30 cellular contexts compared by ENCODE assay signal in genomic region chr10:34260904-34261303, GRCh38.
"Had no signal": no experiment of that assay in that cellular context is flagged by ENCODE, and none has a peak within 500 bp of the region (broad histone marks: within the 10 kb centered on the region; RNA-seq: fewer than 3 reads in every experiment).

No MANE protein-coding gene starts in this region.

- H3K27me3 Mint-ChIP-seq: activated CD4-positive, alpha-beta T cell treated with anti-CD3 and anti-CD28 coated beads, Interleukin-2, amount 10 ng/mL, durations not matched to agents 24 days and 14 days; activated CD8-positive, alpha-beta memory T cell treated with anti-CD3 and anti-CD28 coated beads, Interleukin-2, amount 10 ng/mL, durations not matched to agents 7 days and 5 days; activated naive CD4-positive, alpha-beta T cell treated with anti-CD3 and anti-CD28 coated beads, Interleukin-2, amount 50 U/mL, for 24 hours; activated naive CD8-positive, alpha-beta T cell treated with anti-CD3 and anti-CD28 coated beads for 36 hours; activated naive CD8-positive, alpha-beta T cell treated with anti-CD3 and anti-CD28 coated beads, Interleukin-2, amount 50 U/mL, for 24 hours; effector memory CD8-positive, alpha-beta T cell had no signal

- H3K9me3 Mint-ChIP-seq: activated CD4-positive, alpha-beta memory T cell treated with anti-CD3 and anti-CD28 coated beads for 36 hours; activated CD4-positive, alpha-beta T cell treated with anti-CD3 and anti-CD28 coated beads, Interleukin-2, amount 10 ng/mL, durations not matched to agents 24 days and 14 days; activated naive CD4-positive, alpha-beta T cell treated with anti-CD3 and anti-CD28 coated beads for 36 hours; activated naive CD4-positive, alpha-beta T cell treated with anti-CD3 and anti-CD28 coated beads, Interleukin-2, amount 50 U/mL, for 24 hours; activated naive CD8-positive, alpha-beta T cell treated with anti-CD3 and anti-CD28 coated beads for 36 hours; activated naive CD8-positive, alpha-beta T cell treated with anti-CD3 and anti-CD28 coated beads, Interleukin-2, amount 50 U/mL, for 24 hours; activated T-helper 2 cell treated with anti-CD3 and anti-CD28 coated beads, Interferon-gamma antibody, Interleukin-2, Interleukin-4, amounts not matched to agents 10 μg/mL and 5 μg/mL and 100 μg/mL, durations not matched to agents 14 hours and 24 hours and 36 hours had no signal

- H3K4me1 Mint-ChIP-seq: activated CD4-positive, alpha-beta T cell treated with anti-CD3 and anti-CD28 coated beads for 36 hours; activated CD4-positive, alpha-beta T cell treated with anti-CD3 and anti-CD28 coated beads, Interleukin-2, amount 10 ng/mL, durations not matched to agents 24 days and 14 days; activated CD8-positive, alpha-beta memory T cell treated with anti-CD3 and anti-CD28 coated beads, Interleukin-2, amount 10 ng/mL, durations not matched to agents 7 days and 5 days; activated naive CD4-positive, alpha-beta T cell treated with anti-CD3 and anti-CD28 coated beads, Interleukin-2, amount 50 U/mL, for 24 hours; activated naive CD8-positive, alpha-beta T cell treated with anti-CD3 and anti-CD28 coated beads for 36 hours; activated naive CD8-positive, alpha-beta T cell treated with anti-CD3 and anti-CD28 coated beads, Interleukin-2, amount 50 U/mL, for 24 hours had no signal

- ATAC-seq: activated CD4-positive, alpha-beta T cell treated with anti-CD3 and anti-CD28 coated beads for 36 hours; activated CD8-positive, alpha-beta memory T cell treated with anti-CD3 and anti-CD28 coated beads, Interleukin-2, amount 10 ng/mL, durations not matched to agents 7 days and 5 days; activated CD8-positive, alpha-beta T cell treated with anti-CD3 and anti-CD28 coated beads, Interleukin-2, amount 10 ng/mL, durations not matched to agents 7 days and 5 days; body of pancreas; effector memory CD8-positive, alpha-beta T cell; foreskin keratinocyte; gastrocnemius medialis; heart right ventricle had no signal

- DNase-seq: activated CD4-positive, alpha-beta memory T cell treated with anti-CD3 and anti-CD28 coated beads for 36 hours; activated CD4-positive, alpha-beta T cell treated with anti-CD3 and anti-CD28 coated beads for 36 hours; activated CD4-positive, alpha-beta T cell treated with anti-CD3 and anti-CD28 coated beads, Interleukin-2, amount 10 ng/mL, durations not matched to agents 24 days and 14 days; activated CD4-positive, CD25-positive, alpha-beta regulatory T cell; activated CD4-positive, CD25-positive, alpha-beta regulatory T cell treated with anti-CD3 and anti-CD28 coated beads, Interleukin-2, amount 50 U/mL, for 72 hours; activated CD8-positive, alpha-beta memory T cell treated with anti-CD3 and anti-CD28 coated beads, Interleukin-2, amount 10 ng/mL, durations not matched to agents 7 days and 5 days; activated CD8-positive, alpha-beta memory T cell treated with anti-CD3 and anti-CD28 coated beads, Interleukin-2, amount 50 U/mL, for 4 hours; activated CD8-positive, alpha-beta T cell treated with anti-CD3 and anti-CD28 coated beads, Interleukin-2, amount 10 ng/mL, durations not matched to agents 7 days and 5 days; activated effector memory CD4-positive, alpha-beta T cell treated with anti-CD3 and anti-CD28 coated beads, Interleukin-2, amount 50 U/mL, for 16 hours; activated naive CD4-positive, alpha-beta T cell treated with anti-CD3 and anti-CD28 coated beads for 36 hours; activated naive CD8-positive, alpha-beta T cell treated with anti-CD3 and anti-CD28 coated beads for 36 hours; activated naive CD8-positive, alpha-beta T cell treated with anti-CD3 and anti-CD28 coated beads, Interleukin-2, amount 50 U/mL, for 24 hours; activated T-cell treated with anti-CD3 and anti-CD28 coated beads, Interleukin-2, amount 50 U/mL, for 1 hour; activated T-cell treated with anti-CD3 and anti-CD28 coated beads, Interleukin-2, amount 50 U/mL, for 48 hours; adrenal gland; amygdala; aorta; body of pancreas; caudate nucleus; cortex of kidney; dermis blood vessel endothelial cell; effector CD4-positive, alpha-beta T cell; effector memory CD8-positive, alpha-beta T cell; erythroblast; foreskin keratinocyte; gastrocnemius medialis; heart right ventricle had no signal

- H3K4me3 Mint-ChIP-seq: activated CD4-positive, alpha-beta memory T cell treated with anti-CD3 and anti-CD28 coated beads for 36 hours; activated CD4-positive, alpha-beta T cell treated with anti-CD3 and anti-CD28 coated beads for 36 hours; activated CD4-positive, alpha-beta T cell treated with anti-CD3 and anti-CD28 coated beads, Interleukin-2, amount 10 ng/mL, durations not matched to agents 24 days and 14 days; activated CD8-positive, alpha-beta memory T cell treated with anti-CD3 and anti-CD28 coated beads, Interleukin-2, amount 10 ng/mL, durations not matched to agents 7 days and 5 days; activated CD8-positive, alpha-beta T cell treated with anti-CD3 and anti-CD28 coated beads, Interleukin-2, amount 10 ng/mL, durations not matched to agents 7 days and 5 days; activated naive CD4-positive, alpha-beta T cell treated with anti-CD3 and anti-CD28 coated beads for 36 hours; activated naive CD4-positive, alpha-beta T cell treated with anti-CD3 and anti-CD28 coated beads, Interleukin-2, amount 50 U/mL, for 24 hours; activated naive CD8-positive, alpha-beta T cell treated with anti-CD3 and anti-CD28 coated beads for 36 hours; activated naive CD8-positive, alpha-beta T cell treated with anti-CD3 and anti-CD28 coated beads, Interleukin-2, amount 50 U/mL, for 24 hours; activated T-helper 1 cell treated with anti-CD3 and anti-CD28 coated beads, Interleukin-12 subunit alpha, Interleukin-12 subunit beta, Interleukin-2, Interleukin-4 antibody, amounts not matched to agents 30 ng/mL and 10 ng/mL and 1 ng/mL, durations not matched to agents 14 hours and 24 hours and 36 hours; effector memory CD8-positive, alpha-beta T cell had no signal

- H3K36me3 Mint-ChIP-seq: activated CD4-positive, alpha-beta memory T cell treated with anti-CD3 and anti-CD28 coated beads for 36 hours; activated CD8-positive, alpha-beta memory T cell treated with anti-CD3 and anti-CD28 coated beads, Interleukin-2, amount 10 ng/mL, durations not matched to agents 7 days and 5 days; activated naive CD4-positive, alpha-beta T cell treated with anti-CD3 and anti-CD28 coated beads, Interleukin-2, amount 50 U/mL, for 24 hours; activated naive CD8-positive, alpha-beta T cell treated with anti-CD3 and anti-CD28 coated beads for 36 hours had no signal

- H3K27ac Mint-ChIP-seq: activated CD4-positive, alpha-beta memory T cell treated with anti-CD3 and anti-CD28 coated beads for 36 hours; activated CD4-positive, alpha-beta T cell treated with anti-CD3 and anti-CD28 coated beads for 36 hours; activated CD4-positive, alpha-beta T cell treated with anti-CD3 and anti-CD28 coated beads, Interleukin-2, amount 10 ng/mL, durations not matched to agents 24 days and 14 days; activated CD8-positive, alpha-beta memory T cell treated with anti-CD3 and anti-CD28 coated beads, Interleukin-2, amount 10 ng/mL, durations not matched to agents 7 days and 5 days; activated CD8-positive, alpha-beta T cell treated with anti-CD3 and anti-CD28 coated beads, Interleukin-2, amount 10 ng/mL, durations not matched to agents 7 days and 5 days; activated naive CD4-positive, alpha-beta T cell treated with anti-CD3 and anti-CD28 coated beads for 36 hours; activated naive CD4-positive, alpha-beta T cell treated with anti-CD3 and anti-CD28 coated beads, Interleukin-2, amount 50 U/mL, for 24 hours; activated naive CD8-positive, alpha-beta T cell treated with anti-CD3 and anti-CD28 coated beads for 36 hours; activated naive CD8-positive, alpha-beta T cell treated with anti-CD3 and anti-CD28 coated beads, Interleukin-2, amount 50 U/mL, for 24 hours; activated T-helper 1 cell treated with anti-CD3 and anti-CD28 coated beads, Interleukin-12 subunit alpha, Interleukin-12 subunit beta, Interleukin-2, Interleukin-4 antibody, amounts not matched to agents 30 ng/mL and 10 ng/mL and 1 ng/mL, durations not matched to agents 14 hours and 24 hours and 36 hours; activated T-helper 2 cell treated with anti-CD3 and anti-CD28 coated beads, Interferon-gamma antibody, Interleukin-2, Interleukin-4, amounts not matched to agents 10 μg/mL and 5 μg/mL and 100 μg/mL, durations not matched to agents 14 hours and 24 hours and 36 hours; effector memory CD8-positive, alpha-beta T cell had no signal
